Comparison of ENCODE assay signal across 10 cellular contexts in the genomic region with DNA sequence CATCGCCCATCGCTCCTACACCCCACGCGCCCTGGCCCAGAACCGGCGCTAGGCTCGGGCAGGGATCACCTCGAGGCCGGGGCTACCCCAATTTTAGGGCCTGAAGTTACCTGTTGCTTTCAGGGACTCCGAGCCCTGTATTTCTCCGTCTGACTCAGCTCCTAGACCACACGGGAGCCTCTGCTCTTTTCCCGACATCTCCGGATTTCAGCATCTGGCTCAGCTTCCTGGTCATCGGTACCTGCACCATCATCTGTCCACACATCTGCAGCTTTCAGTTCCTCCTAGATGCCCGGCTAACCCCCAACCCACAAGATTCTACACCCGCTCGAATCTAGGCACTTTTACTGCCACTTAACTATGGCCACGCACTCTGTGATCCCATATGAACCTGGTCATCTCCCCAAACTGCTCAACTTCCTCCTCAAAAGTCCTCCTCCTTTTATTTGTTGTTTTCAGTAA. TPM values are rescaled to one million over a fixed set of nuclear protein-coding genes. Genes with fewer than 3 reads are reported as not detected.
A peak's percentile ranks its signal among the peaks of the same experiment; 100 is the strongest.
DNase-seq lines count a peak whose midpoint lies in the region; ATAC-seq and TF ChIP-seq lines count a peak whose summit lies in the region.
"Had no signal": no experiment of that assay in that cellular context is flagged by ENCODE, and none has a peak within 500 bp of the region (broad histone marks: within the 10 kb centered on the region; RNA-seq: fewer than 3 reads in every experiment).

No MANE protein-coding gene starts in this region.

- POLR2A ChIA-PET in MCF 10A (lab: Yijun Ruan, JAX) = interaction anchor here (0.7 to 3.2 kb wide), 5 partner anchors 24 to 425 kb away, joined by 3 to 12 read pairs (median 4); partner anchors contain the start of gene SERPINB10

- no TSS peak for BruUV-seq in MCF 10A (replicated peaks; lab: Mats Ljungman, UMichigan)

- H3K27me3 ChIP-seq in breast epithelium = peaks cover 3 to 4% of the 10 kb centered on the region in 2 donors
- H3K27me3 ChIP-seq in HL-60 (ENCODE audit: insufficient read depth, poor library complexity, severe bottlenecking) = no peaks in the 10 kb centered on the region
- peaks cover 22% of the 10 kb centered on the region for H3K27me3 ChIP-seq in hepatocyte
- peaks cover 7% of the 10 kb centered on the region for H3K27me3 ChIP-seq in upper lobe of right lung

- H3K4me1 ChIP-seq in breast epithelium = no peaks in the 10 kb centered on the region
- H3K4me1 ChIP-seq in hepatocyte (ENCODE audit: insufficient read depth) = peaks cover 3% of the 10 kb centered on the region
- peaks cover 11% of the 10 kb centered on the region for H3K4me1 ChIP-seq in upper lobe of right lung

- H4K20me1 ChIP-seq in hepatocyte (ENCODE audit: insufficient read depth, poor library complexity, severe bottlenecking) = no peaks in the 10 kb centered on the region

- TF ChIP-seq POLR2A in breast epithelium (IDR thresholded peaks at IDR 0.05) = no peak

- ATAC-seq in upper lobe of right lung = no peak

- no peaks in the 10 kb centered on the region for H3K9me3 Mint-ChIP-seq in MCF 10A (ENCODE audit: unreplicated experiment)

- H3K27me3 Mint-ChIP-seq in MCF 10A (ENCODE audit: insufficient read depth, unreplicated experiment) = no peaks in the 10 kb centered on the region

- TF ChIP-seq CTCF in breast epithelium (IDR thresholded peaks at IDR 0.05) (no peak), MCF 10A (IDR thresholded peaks at IDR 0.05; ENCODE audit: unreplicated experiment) (no peak), HL-60 (IDR thresholded peaks at IDR 0.05; ENCODE audit: insufficient read depth, low read length) (no peak), hepatocyte (IDR thresholded peaks at IDR 0.05; ENCODE audit: poor library complexity) (no peak), upper lobe of right lung (IDR thresholded peaks at IDR 0.05) (no peak)

- peak overlapping the region; percentile 38 to 74 (median 51) for H3K4me3 ChIP-seq in breast epithelium
- no peak overlapping the region for H3K4me3 ChIP-seq in HL-60 (replicated peaks; ENCODE audit: insufficient read depth, low read length)
- H3K4me3 ChIP-seq in hepatocyte = peak overlapping the region; percentile 17
- peak overlapping the region; percentile 47 for H3K4me3 ChIP-seq in upper lobe of right lung

- H3K4me2 ChIP-seq in hepatocyte = peak overlapping the region; percentile 98

- H3K36me3 ChIP-seq in breast epithelium (no peaks in the 10 kb centered on the region), hepatocyte (replicated peaks; ENCODE audit: insufficient read depth, low read depth) (no peaks in the 10 kb centered on the region), upper lobe of right lung (no peaks in the 10 kb centered on the region)

- H3K36me3 Mint-ChIP-seq in MCF 10A (ENCODE audit: insufficient read depth, unreplicated experiment) = no peaks in the 10 kb centered on the region

- H3K4me1 Mint-ChIP-seq in MCF 10A (ENCODE audit: insufficient read depth, unreplicated experiment) = no peaks in the 10 kb centered on the region

- no peak for DNase-seq in breast epithelium (ENCODE audit: low spot score in 2 of 2)
- no peak for DNase-seq in MCF 10A (ENCODE audit: unreplicated experiment)
- no peak for DNase-seq in HL-60 (ENCODE audit: low read depth in 1 of 2, low spot score in 1 of 2)
- DNase-seq in hepatocyte (ENCODE audit: low spot score) = no peak
- DNase-seq in upper lobe of right lung = no peak
- no peak for DNase-seq in DMS53 treated with DMSO at 0.1 percent for 48 hours (lab: John Stamatoyannopoulos, UW; ENCODE audit: unreplicated experiment)
- DNase-seq in DMS79 (lab: John Stamatoyannopoulos, UW) = no peak
- no peak for DNase-seq in NCI-H446 (lab: John Stamatoyannopoulos, UW)

- H3K4me3 Mint-ChIP-seq in MCF 10A (ENCODE audit: unreplicated experiment) = no peak overlapping the region

- H3K9me3 ChIP-seq in breast epithelium (no peaks in the 10 kb centered on the region), hepatocyte (ENCODE audit: low read depth) (no peaks in the 10 kb centered on the region), upper lobe of right lung (no peaks in the 10 kb centered on the region)

- peak overlapping the region; percentile 99 for H2AFZ ChIP-seq in hepatocyte

- no peaks in the 10 kb centered on the region for H3K79me2 ChIP-seq in hepatocyte

- H3K27ac ChIP-seq in breast epithelium (no peak overlapping the region), HL-60 (replicated peaks) (peak overlapping the region; percentile 61), hepatocyte (no peak overlapping the region), upper lobe of right lung (no peak overlapping the region)
- H3K27ac ChIP-seq: VCaP had no signal

- intact Hi-C loops in breast epithelium (cut with DNase I; ENCODE audit: low total_unique reads) (no loop called here), MCF 10A (cut with micrococcal nuclease) (loop anchor here (1.0 to 5.0 kb wide), 7 partner anchors 54 to 426 kb away; no protein-coding TSS in a partner anchor), upper lobe of right lung (cut with DNase I) (no loop called here)

- H3K9me2 ChIP-seq in hepatocyte (replicated peaks; ENCODE audit: insufficient read depth) = no peaks in the 10 kb centered on the region

- 57% methylated on average over 19 of the region's 19 CpGs for WGBS in hepatocyte (ENCODE audit: low lambda C conversion rate, missing lambda C conversion rate)

- no peak overlapping the region for H3K27ac Mint-ChIP-seq in MCF 10A (ENCODE audit: low read depth, unreplicated experiment)

- CTCF ChIA-PET in MCF 10A (lab: Yijun Ruan, JAX) = interaction anchor here (0.6 to 6.1 kb wide), 53 partner anchors 9 to 1806 kb away, joined by 3 to 65 read pairs (median 6); partner anchors contain the start of genes SERPINB12 and SERPINB2

RNA-seq across cellular contexts. Expression of gene HMSD, which starts 12.1 kb away (rescaled TPM):
- total RNA-seq in breast epithelium (under 1 TPM in 1 of 3 donors, not detected in 2; 0.29 TPM), MCF 10A (2022) (not detected in 2 replicates), hepatocyte (0.10 TPM in 1 of 2 replicates, not detected in the other), upper lobe of right lung (2.1 TPM)
- polyA plus RNA-seq in hepatocyte = 0.51 TPM in 1 of 2 replicates, not detected in the other
- total RNA-seq: HT1080 had no signal

RNA-seq across cellular contexts. Expression of gene SERPINB10, which starts 29.2 kb away (rescaled TPM):
- total RNA-seq in breast epithelium (under 1 TPM in 1 of 3 donors, not detected in 2; 0.15 TPM), MCF 10A (2022) (not detected in 2 replicates), hepatocyte (0.93 TPM in 1 of 2 replicates, not detected in the other), upper lobe of right lung (not detected)
- polyA plus RNA-seq in hepatocyte = not detected in 2 replicates
- total RNA-seq: HT1080 had no signal

RNA-seq across cellular contexts. Expression of gene SERPINB8, which starts 32.9 kb away (rescaled TPM):
- total RNA-seq in breast epithelium (10 to 100 TPM; 13.1 to 16.0 (median 13.5) TPM), MCF 10A (2022) (54.1 and 58.0 TPM in 2 replicates), hepatocyte (9.3 and 10.9 TPM in 2 replicates), upper lobe of right lung (24.6 TPM)
- polyA plus RNA-seq in hepatocyte = 14.7 and 16.7 TPM in 2 replicates

RNA-seq across cellular contexts. Expression of gene SERPINB2, which starts 49.5 kb away (rescaled TPM):
- total RNA-seq in breast epithelium (10 to 100 TPM in 1 of 3 donors, under 1 TPM in 1, not detected in 1; 0.32 to 16.2 TPM), MCF 10A (2022) (0.47 and 0.82 TPM in 2 replicates), hepatocyte (1.6 and 1.9 TPM in 2 replicates), upper lobe of right lung (0.38 TPM)
- polyA plus RNA-seq in hepatocyte = 0.86 and 1.2 TPM in 2 replicates
